1 cellular context compared by ENCODE assay signal in the genomic region with DNA sequence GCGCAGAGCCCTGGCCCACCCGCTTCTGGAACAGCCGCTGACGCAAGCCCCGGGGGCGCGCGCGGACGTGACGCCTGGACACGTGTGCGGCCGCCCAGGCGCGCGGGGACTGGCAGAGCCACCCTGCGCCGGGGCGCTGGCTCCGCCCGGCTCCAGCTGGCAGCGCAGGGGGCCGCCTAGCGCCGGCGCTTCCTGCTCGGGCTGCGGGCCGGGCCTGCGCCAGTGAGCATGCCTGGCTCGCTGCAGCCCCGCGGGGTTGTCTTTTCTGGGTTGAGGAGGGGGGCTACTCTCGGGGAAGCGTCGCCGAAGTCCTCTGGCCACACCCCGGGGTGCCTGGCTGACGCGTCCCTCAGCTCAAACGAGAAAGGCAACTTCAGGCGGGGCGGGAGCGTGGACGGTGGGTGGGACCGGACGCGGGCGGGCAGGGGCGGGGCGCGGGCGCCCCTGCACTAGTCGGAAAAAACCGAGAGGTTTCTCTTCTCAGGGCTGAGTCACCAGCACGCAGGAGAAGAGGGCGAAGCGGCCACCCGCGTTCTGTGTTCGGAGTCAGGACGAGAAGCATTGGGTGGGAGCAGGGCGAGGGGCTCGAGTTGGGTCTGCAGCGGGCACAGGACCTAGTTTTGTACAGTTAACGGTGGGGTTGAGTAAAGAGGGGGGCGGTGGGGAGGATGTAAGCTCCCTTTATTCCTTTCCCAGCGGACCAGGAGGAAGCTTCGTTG.
A peak's percentile ranks its signal among the peaks of the same experiment; 100 is the strongest.
TF ChIP-seq lines count a peak whose summit lies in the region.

A gene with protein sequence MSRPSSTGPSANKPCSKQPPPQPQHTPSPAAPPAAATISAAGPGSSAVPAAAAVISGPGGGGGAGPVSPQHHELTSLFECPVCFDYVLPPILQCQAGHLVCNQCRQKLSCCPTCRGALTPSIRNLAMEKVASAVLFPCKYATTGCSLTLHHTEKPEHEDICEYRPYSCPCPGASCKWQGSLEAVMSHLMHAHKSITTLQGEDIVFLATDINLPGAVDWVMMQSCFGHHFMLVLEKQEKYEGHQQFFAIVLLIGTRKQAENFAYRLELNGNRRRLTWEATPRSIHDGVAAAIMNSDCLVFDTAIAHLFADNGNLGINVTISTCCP (minus strand): TSS at position 48 of the 719 bp plus-strand sequence. CDS start 320 bp downstream, outside the sequence.

TF ChIP-seq in HepG2, 621 proteins besides CTCF, POLR2A, EP300 and RAD21 (continued from another document and continues in another):
- TF ChIP-seq, protein P1, sequence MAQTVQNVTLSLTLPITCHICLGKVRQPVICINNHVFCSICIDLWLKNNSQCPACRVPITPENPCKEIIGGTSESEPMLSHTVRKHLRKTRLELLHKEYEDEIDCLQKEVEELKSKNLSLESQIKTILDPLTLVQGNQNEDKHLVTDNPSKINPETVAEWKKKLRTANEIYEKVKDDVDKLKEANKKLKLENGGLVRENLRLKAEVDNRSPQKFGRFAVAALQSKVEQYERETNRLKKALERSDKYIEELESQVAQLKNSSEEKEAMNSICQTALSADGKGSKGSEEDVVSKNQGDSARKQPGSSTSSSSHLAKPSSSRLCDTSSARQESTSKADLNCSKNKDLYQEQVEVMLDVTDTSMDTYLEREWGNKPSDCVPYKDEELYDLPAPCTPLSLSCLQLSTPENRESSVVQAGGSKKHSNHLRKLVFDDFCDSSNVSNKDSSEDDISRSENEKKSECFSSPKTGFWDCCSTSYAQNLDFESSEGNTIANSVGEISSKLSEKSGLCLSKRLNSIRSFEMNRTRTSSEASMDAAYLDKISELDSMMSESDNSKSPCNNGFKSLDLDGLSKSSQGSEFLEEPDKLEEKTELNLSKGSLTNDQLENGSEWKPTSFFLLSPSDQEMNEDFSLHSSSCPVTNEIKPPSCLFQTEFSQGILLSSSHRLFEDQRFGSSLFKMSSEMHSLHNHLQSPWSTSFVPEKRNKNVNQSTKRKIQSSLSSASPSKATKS (CRISPR knock-in tag; IDR thresholded peaks at IDR 0.05), result no peak
- TF ChIP-seq KAT2B (IDR thresholded peaks at IDR 0.05; ENCODE audit: borderline replicate concordance, low read depth, low read length) (no peak), TBX3 (IDR thresholded peaks at IDR 0.05; ENCODE audit: borderline replicate concordance) (peak; percentile 37; the same call in 1 of the 2 replicates), ZNF569 (CRISPR knock-in tag; IDR thresholded peaks at IDR 0.05; ENCODE audit: borderline replicate concordance) (no peak), ZNF564 (CRISPR knock-in tag; IDR thresholded peaks at IDR 0.05) (no peak; the same call in 1 of the 2 replicates), CBX5 (CRISPR knock-in tag; IDR thresholded peaks at IDR 0.05; ENCODE audit: borderline replicate concordance) (no peak; the same call in 1 of the 2 replicates), AGO1 (IDR thresholded peaks at IDR 0.05; ENCODE audit: low read depth, low read length, poor library complexity, severe bottlenecking) (peak; percentile 15), MEF2D (CRISPR knock-in tag; IDR thresholded peaks at IDR 0.05) (peak; percentile 32; the same call in 1 of the 2 replicates), ZNF816 (CRISPR knock-in tag; IDR thresholded peaks at IDR 0.05; ENCODE audit: borderline replicate concordance) (peak; percentile 50), ZNF780A (CRISPR knock-in tag; IDR thresholded peaks at IDR 0.05) (0 out of 2 replicates have a peak, but pooled peaks have one; percentile 53), TSC22D2 (CRISPR knock-in tag; IDR thresholded peaks at IDR 0.05; ENCODE audit: borderline replicate concordance) (no peak; the same call in 1 of the 2 replicates), SALL2 (CRISPR knock-in tag; IDR thresholded peaks at IDR 0.05) (peak; percentile 86), ZNF652 (CRISPR knock-in tag; IDR thresholded peaks at IDR 0.05; ENCODE audit: borderline replicate concordance, low read depth) (no peak), ZSCAN9 (CRISPR knock-in tag; IDR thresholded peaks at IDR 0.05; ENCODE audit: borderline replicate concordance) (peak; percentile 62; the same call in 1 of the 2 replicates), IKZF1 (IDR thresholded peaks at IDR 0.05) (no peak), ZNF878 (CRISPR knock-in tag; IDR thresholded peaks at IDR 0.05) (0 out of 2 replicates have a peak, but pooled peaks have one; percentile 49), NR1H2 (CRISPR knock-in tag; IDR thresholded peaks at IDR 0.05; ENCODE audit: borderline replicate concordance, low read depth) (no peak), DNMT3B (CRISPR knock-in tag; conservative IDR thresholded peaks at IDR 0.05) (peak; percentile 79), YEATS4 (CRISPR knock-in tag; IDR thresholded peaks at IDR 0.05; ENCODE audit: borderline replicate concordance) (peak; percentile 59), ZNF264 (CRISPR knock-in tag; IDR thresholded peaks at IDR 0.05) (0 out of 2 replicates have a peak, but pooled peaks have one; percentile 65), KDM5B (CRISPR knock-in tag; IDR thresholded peaks at IDR 0.05; ENCODE audit: borderline replicate concordance) (peak; percentile 67; the same call in 1 of the 2 replicates), NFIB (CRISPR knock-in tag; IDR thresholded peaks at IDR 0.05; ENCODE audit: borderline replicate concordance) (no peak), NCOR1 (IDR thresholded peaks at IDR 0.05; ENCODE audit: borderline replicate concordance, low read length) (peak; percentile 44; the same call in 1 of the 2 replicates), ATF1 (CRISPR knock-in tag; IDR thresholded peaks at IDR 0.05) (no peak), KDM6A (CRISPR knock-in tag; IDR thresholded peaks at IDR 0.05; ENCODE audit: low read depth) (0 out of 2 replicates have a peak, but pooled peaks have one; percentile 25), ZNF670 (CRISPR knock-in tag; IDR thresholded peaks at IDR 0.05; ENCODE audit: borderline replicate concordance) (peak; percentile 64; the same call in 1 of the 2 replicates), SIX1 (CRISPR knock-in tag; IDR thresholded peaks at IDR 0.05; ENCODE audit: borderline replicate concordance) (no peak), GFI1 (CRISPR knock-in tag; IDR thresholded peaks at IDR 0.05; ENCODE audit: borderline replicate concordance) (peak; percentile 23; the same call in 1 of the 2 replicates), PHF8 (CRISPR knock-in tag; IDR thresholded peaks at IDR 0.05) (peak; percentile 75), RFX1 (IDR thresholded peaks at IDR 0.05) (no peak), TEAD3 (CRISPR knock-in tag; optimal IDR thresholded peaks at IDR 0.05; ENCODE audit: borderline replicate concordance) (peak; percentile 9), ZNF207 (IDR thresholded peaks at IDR 0.05; ENCODE audit: borderline replicate concordance) (no peak)
- TF ChIP-seq, protein P2, sequence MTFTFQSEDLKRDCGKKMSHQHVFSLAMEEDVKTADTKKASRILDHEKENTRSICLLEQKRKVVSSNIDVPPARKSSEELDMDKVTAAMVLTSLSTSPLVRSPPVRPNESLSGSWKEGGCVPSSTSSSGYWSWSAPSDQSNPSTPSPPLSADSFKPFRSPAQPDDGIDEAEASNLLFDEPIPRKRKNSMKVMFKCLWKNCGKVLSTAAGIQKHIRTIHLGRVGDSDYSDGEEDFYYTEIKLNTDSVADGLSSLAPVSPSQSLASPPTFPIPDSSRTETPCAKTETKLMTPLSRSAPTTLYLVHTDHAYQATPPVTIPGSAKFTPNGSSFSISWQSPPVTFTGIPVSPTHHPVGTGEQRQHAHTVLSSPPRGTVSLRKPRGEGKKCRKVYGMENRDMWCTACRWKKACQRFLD (CRISPR knock-in tag; IDR thresholded peaks at IDR 0.05; ENCODE audit: borderline replicate concordance), result peak; percentile 65; the same call in 1 of the 2 replicates
- TF ChIP-seq, protein P3, sequence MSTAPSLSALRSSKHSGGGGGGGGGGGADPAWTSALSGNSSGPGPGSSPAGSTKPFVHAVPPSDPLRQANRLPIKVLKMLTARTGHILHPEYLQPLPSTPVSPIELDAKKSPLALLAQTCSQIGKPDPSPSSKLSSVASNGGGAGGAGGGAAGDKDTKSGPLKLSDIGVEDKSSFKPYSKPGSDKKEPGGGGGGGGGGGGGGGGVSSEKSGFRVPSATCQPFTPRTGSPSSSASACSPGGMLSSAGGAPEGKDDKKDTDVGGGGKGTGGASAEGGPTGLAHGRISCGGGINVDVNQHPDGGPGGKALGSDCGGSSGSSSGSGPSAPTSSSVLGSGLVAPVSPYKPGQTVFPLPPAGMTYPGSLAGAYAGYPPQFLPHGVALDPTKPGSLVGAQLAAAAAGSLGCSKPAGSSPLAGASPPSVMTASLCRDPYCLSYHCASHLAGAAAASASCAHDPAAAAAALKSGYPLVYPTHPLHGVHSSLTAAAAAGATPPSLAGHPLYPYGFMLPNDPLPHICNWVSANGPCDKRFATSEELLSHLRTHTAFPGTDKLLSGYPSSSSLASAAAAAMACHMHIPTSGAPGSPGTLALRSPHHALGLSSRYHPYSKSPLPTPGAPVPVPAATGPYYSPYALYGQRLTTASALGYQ (CRISPR knock-in tag; IDR thresholded peaks at IDR 0.05), result no peak
- TF ChIP-seq, protein P4, sequence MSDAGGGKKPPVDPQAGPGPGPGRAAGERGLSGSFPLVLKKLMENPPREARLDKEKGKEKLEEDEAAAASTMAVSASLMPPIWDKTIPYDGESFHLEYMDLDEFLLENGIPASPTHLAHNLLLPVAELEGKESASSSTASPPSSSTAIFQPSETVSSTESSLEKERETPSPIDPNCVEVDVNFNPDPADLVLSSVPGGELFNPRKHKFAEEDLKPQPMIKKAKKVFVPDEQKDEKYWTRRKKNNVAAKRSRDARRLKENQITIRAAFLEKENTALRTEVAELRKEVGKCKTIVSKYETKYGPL (CRISPR knock-in tag; IDR thresholded peaks at IDR 0.05), result 0 out of 2 replicates have a peak, but pooled peaks have one; percentile 56
- TF ChIP-seq, protein P5, sequence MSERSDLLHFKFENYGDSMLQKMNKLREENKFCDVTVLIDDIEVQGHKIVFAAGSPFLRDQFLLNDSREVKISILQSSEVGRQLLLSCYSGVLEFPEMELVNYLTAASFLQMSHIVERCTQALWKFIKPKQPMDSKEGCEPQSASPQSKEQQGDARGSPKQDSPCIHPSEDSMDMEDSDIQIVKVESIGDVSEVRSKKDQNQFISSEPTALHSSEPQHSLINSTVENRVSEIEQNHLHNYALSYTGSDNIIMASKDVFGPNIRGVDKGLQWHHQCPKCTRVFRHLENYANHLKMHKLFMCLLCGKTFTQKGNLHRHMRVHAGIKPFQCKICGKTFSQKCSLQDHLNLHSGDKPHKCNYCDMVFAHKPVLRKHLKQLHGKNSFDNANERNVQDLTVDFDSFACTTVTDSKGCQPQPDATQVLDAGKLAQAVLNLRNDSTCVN (CRISPR knock-in tag; IDR thresholded peaks at IDR 0.05; ENCODE audit: borderline replicate concordance), result no peak; the same call in 1 of the 2 replicates
- TF ChIP-seq, protein P6, sequence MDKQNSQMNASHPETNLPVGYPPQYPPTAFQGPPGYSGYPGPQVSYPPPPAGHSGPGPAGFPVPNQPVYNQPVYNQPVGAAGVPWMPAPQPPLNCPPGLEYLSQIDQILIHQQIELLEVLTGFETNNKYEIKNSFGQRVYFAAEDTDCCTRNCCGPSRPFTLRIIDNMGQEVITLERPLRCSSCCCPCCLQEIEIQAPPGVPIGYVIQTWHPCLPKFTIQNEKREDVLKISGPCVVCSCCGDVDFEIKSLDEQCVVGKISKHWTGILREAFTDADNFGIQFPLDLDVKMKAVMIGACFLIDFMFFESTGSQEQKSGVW (CRISPR knock-in tag; IDR thresholded peaks at IDR 0.05; ENCODE audit: borderline replicate concordance), result no peak
- TF ChIP-seq, protein P7, sequence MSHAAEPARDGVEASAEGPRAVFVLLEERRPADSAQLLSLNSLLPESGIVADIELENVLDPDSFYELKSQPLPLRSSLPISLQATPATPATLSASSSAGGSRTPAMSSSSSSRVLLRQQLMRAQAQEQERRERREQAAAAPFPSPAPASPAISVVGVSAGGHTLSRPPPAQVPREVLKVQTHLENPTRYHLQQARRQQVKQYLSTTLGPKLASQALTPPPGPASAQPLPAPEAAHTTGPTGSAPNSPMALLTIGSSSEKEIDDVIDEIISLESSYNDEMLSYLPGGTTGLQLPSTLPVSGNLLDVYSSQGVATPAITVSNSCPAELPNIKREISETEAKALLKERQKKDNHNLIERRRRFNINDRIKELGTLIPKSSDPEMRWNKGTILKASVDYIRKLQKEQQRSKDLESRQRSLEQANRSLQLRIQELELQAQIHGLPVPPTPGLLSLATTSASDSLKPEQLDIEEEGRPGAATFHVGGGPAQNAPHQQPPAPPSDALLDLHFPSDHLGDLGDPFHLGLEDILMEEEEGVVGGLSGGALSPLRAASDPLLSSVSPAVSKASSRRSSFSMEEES (CRISPR knock-in tag; IDR thresholded peaks at IDR 0.05), result no peak; the same call in 1 of the 2 replicates
- TF ChIP-seq, protein P8, sequence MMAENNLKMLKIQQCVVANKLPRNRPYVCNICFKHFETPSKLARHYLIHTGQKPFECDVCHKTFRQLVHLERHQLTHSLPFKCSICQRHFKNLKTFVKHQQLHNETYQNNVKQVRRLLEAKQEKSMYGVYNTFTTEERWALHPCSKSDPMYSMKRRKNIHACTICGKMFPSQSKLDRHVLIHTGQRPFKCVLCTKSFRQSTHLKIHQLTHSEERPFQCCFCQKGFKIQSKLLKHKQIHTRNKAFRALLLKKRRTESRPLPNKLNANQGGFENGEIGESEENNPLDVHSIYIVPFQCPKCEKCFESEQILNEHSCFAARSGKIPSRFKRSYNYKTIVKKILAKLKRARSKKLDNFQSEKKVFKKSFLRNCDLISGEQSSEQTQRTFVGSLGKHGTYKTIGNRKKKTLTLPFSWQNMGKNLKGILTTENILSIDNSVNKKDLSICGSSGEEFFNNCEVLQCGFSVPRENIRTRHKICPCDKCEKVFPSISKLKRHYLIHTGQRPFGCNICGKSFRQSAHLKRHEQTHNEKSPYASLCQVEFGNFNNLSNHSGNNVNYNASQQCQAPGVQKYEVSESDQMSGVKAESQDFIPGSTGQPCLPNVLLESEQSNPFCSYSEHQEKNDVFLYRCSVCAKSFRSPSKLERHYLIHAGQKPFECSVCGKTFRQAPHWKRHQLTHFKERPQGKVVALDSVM (CRISPR knock-in tag; IDR thresholded peaks at IDR 0.05), result peak; percentile 19; the same call in 1 of the 2 replicates
- TF ChIP-seq, protein P9, sequence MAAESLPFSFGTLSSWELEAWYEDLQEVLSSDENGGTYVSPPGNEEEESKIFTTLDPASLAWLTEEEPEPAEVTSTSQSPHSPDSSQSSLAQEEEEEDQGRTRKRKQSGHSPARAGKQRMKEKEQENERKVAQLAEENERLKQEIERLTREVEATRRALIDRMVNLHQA (CRISPR knock-in tag; IDR thresholded peaks at IDR 0.05), result 0 out of 2 replicates have a peak, but pooled peaks have one; percentile 15
- TF ChIP-seq, protein P10, sequence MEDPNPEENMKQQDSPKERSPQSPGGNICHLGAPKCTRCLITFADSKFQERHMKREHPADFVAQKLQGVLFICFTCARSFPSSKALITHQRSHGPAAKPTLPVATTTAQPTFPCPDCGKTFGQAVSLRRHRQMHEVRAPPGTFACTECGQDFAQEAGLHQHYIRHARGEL (CRISPR knock-in tag; IDR thresholded peaks at IDR 0.05), result no peak
- TF ChIP-seq, protein P11, sequence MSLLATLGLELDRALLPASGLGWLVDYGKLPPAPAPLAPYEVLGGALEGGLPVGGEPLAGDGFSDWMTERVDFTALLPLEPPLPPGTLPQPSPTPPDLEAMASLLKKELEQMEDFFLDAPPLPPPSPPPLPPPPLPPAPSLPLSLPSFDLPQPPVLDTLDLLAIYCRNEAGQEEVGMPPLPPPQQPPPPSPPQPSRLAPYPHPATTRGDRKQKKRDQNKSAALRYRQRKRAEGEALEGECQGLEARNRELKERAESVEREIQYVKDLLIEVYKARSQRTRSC (CRISPR knock-in tag; IDR thresholded peaks at IDR 0.05; ENCODE audit: low read depth), result no peak
